Comparison of ENCODE assay signal across 12 cellular contexts in the genomic region with DNA sequence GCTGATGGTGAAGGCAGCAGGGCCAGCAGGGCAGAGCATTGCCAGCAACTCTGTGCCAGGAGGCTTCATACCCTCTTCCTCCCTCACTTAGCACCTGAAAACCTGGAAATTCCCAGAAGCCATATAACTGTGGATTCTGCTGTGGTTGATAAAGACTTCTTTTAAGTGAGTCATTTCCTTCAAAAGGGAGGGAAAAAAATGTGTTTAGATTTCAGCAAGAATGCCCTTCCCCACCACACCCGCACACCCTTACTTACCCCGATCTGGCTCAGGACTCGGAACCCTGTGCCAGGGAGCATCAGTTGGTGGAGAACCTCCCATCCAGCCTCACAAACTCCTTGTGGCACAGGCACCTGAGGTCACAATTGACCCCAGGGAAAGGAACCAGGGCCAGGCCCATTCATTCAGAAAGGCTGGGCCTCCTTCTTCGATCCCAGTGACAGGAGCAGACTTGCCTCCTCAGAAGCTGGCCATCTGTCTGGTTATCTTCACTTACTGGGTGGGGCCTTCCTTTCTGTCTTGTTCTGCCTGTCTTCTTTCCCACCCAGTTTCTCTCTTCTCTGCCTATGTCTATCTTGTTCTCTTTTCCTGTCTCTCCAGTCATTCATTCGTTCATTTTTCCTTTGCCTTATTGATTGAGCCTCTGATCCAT.
DNase-seq lines count a peak whose midpoint lies in the region; ATAC-seq, FAIRE-seq and TF ChIP-seq lines count a peak whose summit lies in the region.
"Had no signal": no experiment of that assay in that cellular context is flagged by ENCODE, and none has a peak within 500 bp of the region (broad histone marks: within the 10 kb centered on the region; RNA-seq: fewer than 3 reads in every experiment).

No MANE protein-coding gene starts in this region.

- H3K9ac ChIP-seq in K562 (ENCODE audit: insufficient read depth in 1 of 2, low read depth in 2 of 2, low read length in 2 of 2), result peak overlapping the region; percentile 23 to 80; a peak in 2 of 4 replicates

- no peak for TF ChIP-seq RAD21 in K562 (CRISPR knock-in tag; conservative IDR thresholded peaks at IDR 0.05 in 1 of 2, IDR thresholded peaks at IDR 0.05 in 1 of 2)

- CTCF ChIA-PET in BJ (lab: Yijun Ruan, JAX) (no interaction called here), K562 (lab: Yijun Ruan, JAX; ENCODE audit: low intra/inter-chr PET ratio) (no interaction called here)

- in situ Hi-C loops in K562 (cut with MboI), result no loop called here

- ATAC-seq in K562 (peak; percentile 80), left lung (peak; percentile 40), GM19452 (IDR thresholded peaks at IDR 0.05; ENCODE audit: unreplicated experiment) (no peak)

- no peaks in the 10 kb centered on the region for H3K79me2 ChIP-seq in K562 (ENCODE audit: control insufficient read depth, insufficient read depth, low read length)

- no peak for TF ChIP-seq POLR2A in K562 (conservative IDR thresholded peaks at IDR 0.05)

- H3K36me3 ChIP-seq in BJ (ENCODE audit: control insufficient read depth, insufficient read depth, low read length) (no peaks in the 10 kb centered on the region), K562 (ENCODE audit: control insufficient read depth, insufficient read depth, low read length) (no peaks in the 10 kb centered on the region), left lung (no peaks in the 10 kb centered on the region)
- H3K36me3 ChIP-seq in effector memory CD4-positive, alpha-beta T cell (ENCODE audit: control insufficient read depth, insufficient read depth, low read length), result no peaks in the 10 kb centered on the region

- no peak for TF ChIP-seq CTCF in BJ (IDR thresholded peaks at IDR 0.05; ENCODE audit: insufficient read depth, low read depth, low read length)
- TF ChIP-seq CTCF in K562 (IDR thresholded peaks at IDR 0.05 in 2 of 3, conservative IDR thresholded peaks at IDR 0.05 in 1 of 3; ENCODE audit: insufficient read depth in 2 of 3, low read depth in 1 of 3, low read length in 3 of 3), result no peak
- TF ChIP-seq CTCF in left lung (IDR thresholded peaks at IDR 0.05), result no peak

- H3K9me3 ChIP-seq in K562 (replicated peaks; ENCODE audit: control insufficient read depth, insufficient read depth, low read depth, low read length), result no peaks in the 10 kb centered on the region; the same call in 1 of the 2 replicates
- H3K9me3 ChIP-seq in left lung, result no peaks in the 10 kb centered on the region
- H3K9me3 ChIP-seq in effector memory CD4-positive, alpha-beta T cell (ENCODE audit: control insufficient read depth, low read length), result no peaks in the 10 kb centered on the region

- BruUV-seq in K562 (replicated peaks; lab: Mats Ljungman, UMichigan), result no TSS peak

- 4% methylated on average over 4 of the region's 5 CpGs for WGBS in K562 (ENCODE audit: insufficient coverage, low coverage, missing lambda C conversion rate)

- H4K20me1 ChIP-seq in K562 (replicated peaks; ENCODE audit: control insufficient read depth, insufficient read depth, low read length), result no peaks in the 10 kb centered on the region

- H3K4me1 ChIP-seq in K562 (replicated peaks in 1 of 2; ENCODE audit: control insufficient read depth in 2 of 2, insufficient read depth in 2 of 2, low read length in 2 of 2), result peaks cover 6 to 33% of the 10 kb centered on the region in 2 experiments; a peak in 3 of 5 replicates
- peaks cover 0 to 6% of the 10 kb centered on the region in 2 donors for H3K4me1 ChIP-seq in left lung
- H3K4me1 ChIP-seq in effector memory CD4-positive, alpha-beta T cell (ENCODE audit: control insufficient read depth, insufficient read depth, low read length, poor library complexity, severe bottlenecking), result no peaks in the 10 kb centered on the region

- peak overlapping the region; percentile 87 for H2AFZ ChIP-seq in K562 (ENCODE audit: low read depth, low read length)

- intact Hi-C loops in K562 (cut with micrococcal nuclease) (no loop called here), left lung (cut with DNase I) (no loop called here)

- FAIRE-seq in K562 (lab: Jason Lieb, UNC), result peak; percentile 82

- H3K27me3 ChIP-seq in BJ (ENCODE audit: control insufficient read depth, insufficient read depth, low read length) (no peaks in the 10 kb centered on the region), K562 (ENCODE audit: control insufficient read depth in 2 of 2, insufficient read depth in 2 of 2, low read length in 2 of 2) (no peaks in the 10 kb centered on the region), left lung (no peaks in the 10 kb centered on the region)
- H3K27me3 ChIP-seq in effector memory CD4-positive, alpha-beta T cell (replicated peaks; ENCODE audit: control insufficient read depth, insufficient read depth, low read length, poor library complexity, severe bottlenecking), result no peaks in the 10 kb centered on the region

- H3K4me3 ChIP-seq in BJ (ENCODE audit: low read depth, low read length), result no peak overlapping the region
- no peak overlapping the region for H3K4me3 ChIP-seq in K562
- H3K4me3 ChIP-seq in left lung, result no peak overlapping the region
- H3K4me3 ChIP-seq in effector memory CD4-positive, alpha-beta T cell (ENCODE audit: insufficient read depth, low read depth, low read length, poor library complexity, severe bottlenecking), result no peak overlapping the region

- peak overlapping the region; percentile 67 for H3K4me2 ChIP-seq in K562 (ENCODE audit: insufficient read depth, low read length)

- DNase-seq in BJ (ENCODE audit: low read depth), result peak; percentile 23
- DNase-seq in HUDEP-2 (lab: John Stamatoyannopoulos, UW; ENCODE audit: unreplicated experiment in 76 of 76), result peak in 70 of 76 experiments; percentile 9 to 82 (median 43)
- peak; percentile 58 to 78 (median 64) for DNase-seq in K562 (ENCODE audit: extremely low read depth in 1 of 4, low spot score in 3 of 4)
- no peak for DNase-seq in left lung
- no peak for DNase-seq in putamen (ENCODE audit: low spot score)
- no peak for DNase-seq in HuH-7 (ENCODE audit: low spot score)
- no peak for DNase-seq in effector memory CD4-positive, alpha-beta T cell
- DNase-seq: activated CD4-positive, alpha-beta memory T cell treated with anti-CD3 and anti-CD28 coated beads for 36 hours; amygdala; NCI-H2029; Right ventricle myocardium superior had no signal

- POLR2A ChIA-PET in BJ (lab: Charles Lee) (no interaction called here), K562 (lab: Yijun Ruan, JAX) (interaction anchor here (0.6 to 0.8 kb wide), 4 partner anchors 9 to 625 kb away, joined by 3 to 4 read pairs (median 4); no protein-coding TSS in a partner anchor)

- H3K27ac ChIP-seq in K562 (ENCODE audit: extremely low read depth, low read depth, low read length) (peak overlapping the region; percentile 65), left lung (no peak overlapping the region)
- no peak overlapping the region for H3K27ac ChIP-seq in effector memory CD4-positive, alpha-beta T cell (ENCODE audit: insufficient read depth, low read length, poor library complexity, severe bottlenecking)

- no peaks in the 10 kb centered on the region for H3K9me1 ChIP-seq in K562 (ENCODE audit: control insufficient read depth, insufficient read depth, low read length)

- peak; percentile 82; the same call in 1 of the 2 replicates for TF ChIP-seq EP300 in K562 (IDR thresholded peaks at IDR 0.05; ENCODE audit: low read length)

TF ChIP-seq in K562, 482 proteins besides CTCF, POLR2A, EP300 and RAD21 (continues in another document):
- no peak for TF ChIP-seq KHSRP (IDR thresholded peaks at IDR 0.05)
- peak; percentile 71 for TF ChIP-seq SMAD4 (CRISPR knock-in tag; conservative IDR thresholded peaks at IDR 0.05)
- TF ChIP-seq SPI1 (IDR thresholded peaks at IDR 0.05; ENCODE audit: borderline replicate concordance, low read depth, low read length), result 0 out of 2 replicates have a peak, but pooled peaks have one; percentile 9
- TF ChIP-seq DPF2 (IDR thresholded peaks at IDR 0.05), result peak; percentile 72; the same call in 1 of the 2 replicates
- TF ChIP-seq ZNF217 (CRISPR knock-in tag; IDR thresholded peaks at IDR 0.05), result no peak
- peak; percentile 25; the same call in 1 of the 2 replicates for TF ChIP-seq ZNF175 (CRISPR knock-in tag; IDR thresholded peaks at IDR 0.05; ENCODE audit: low read depth)
- no peak for TF ChIP-seq BACH1 (tag; IDR thresholded peaks at IDR 0.05)
- TF ChIP-seq ZNF444 (CRISPR knock-in tag; IDR thresholded peaks at IDR 0.05), result no peak
- TF ChIP-seq, protein P1, sequence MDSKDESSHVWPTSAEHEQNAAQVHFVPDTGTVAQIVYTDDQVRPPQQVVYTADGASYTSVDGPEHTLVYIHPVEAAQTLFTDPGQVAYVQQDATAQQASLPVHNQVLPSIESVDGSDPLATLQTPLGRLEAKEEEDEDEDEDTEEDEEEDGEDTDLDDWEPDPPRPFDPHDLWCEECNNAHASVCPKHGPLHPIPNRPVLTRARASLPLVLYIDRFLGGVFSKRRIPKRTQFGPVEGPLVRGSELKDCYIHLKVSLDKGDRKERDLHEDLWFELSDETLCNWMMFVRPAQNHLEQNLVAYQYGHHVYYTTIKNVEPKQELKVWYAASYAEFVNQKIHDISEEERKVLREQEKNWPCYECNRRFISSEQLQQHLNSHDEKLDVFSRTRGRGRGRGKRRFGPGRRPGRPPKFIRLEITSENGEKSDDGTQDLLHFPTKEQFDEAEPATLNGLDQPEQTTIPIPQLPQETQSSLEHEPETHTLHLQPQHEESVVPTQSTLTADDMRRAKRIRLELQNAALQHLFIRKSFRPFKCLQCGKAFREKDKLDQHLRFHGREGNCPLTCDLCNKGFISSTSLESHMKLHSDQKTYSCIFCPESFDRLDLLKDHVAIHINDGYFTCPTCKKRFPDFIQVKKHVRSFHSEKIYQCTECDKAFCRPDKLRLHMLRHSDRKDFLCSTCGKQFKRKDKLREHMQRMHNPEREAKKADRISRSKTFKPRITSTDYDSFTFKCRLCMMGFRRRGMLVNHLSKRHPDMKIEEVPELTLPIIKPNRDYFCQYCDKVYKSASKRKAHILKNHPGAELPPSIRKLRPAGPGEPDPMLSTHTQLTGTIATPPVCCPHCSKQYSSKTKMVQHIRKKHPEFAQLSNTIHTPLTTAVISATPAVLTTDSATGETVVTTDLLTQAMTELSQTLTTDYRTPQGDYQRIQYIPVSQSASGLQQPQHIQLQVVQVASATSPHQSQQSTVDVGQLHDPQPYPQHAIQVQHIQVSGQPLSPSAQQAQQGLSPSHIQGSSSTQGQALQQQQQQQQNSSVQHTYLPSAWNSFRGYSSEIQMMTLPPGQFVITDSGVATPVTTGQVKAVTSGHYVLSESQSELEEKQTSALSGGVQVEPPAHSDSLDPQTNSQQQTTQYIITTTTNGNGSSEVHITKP (IDR thresholded peaks at IDR 0.05; ENCODE audit: partially characterized antibody), result peak; percentile 43

Comparison
In these comparisons a context has a peak if more than half of its experiments do, and no peak if none do; other contexts are left out.
1. DNase-seq: peak in BJ (single experiment), HUDEP-2 (70 of 76) and K562 (4 of 4); none in left lung (0 of 2), putamen (single experiment), HuH-7 (single experiment) and effector memory CD4-positive, alpha-beta T cell (0 of 3).